ENCODE assay signal across 1 cellular context in genomic region chr4:184897807-184898388, GRCh38.
A peak's percentile ranks its signal among the peaks of the same experiment; 100 is the strongest.
TF ChIP-seq lines count a peak whose summit lies in the region.

No MANE protein-coding gene starts in this region.

TF ChIP-seq in K562, 482 proteins besides CTCF, POLR2A, EP300 and RAD21 (continued from another document):
- peak; percentile 27; the same call in 1 of the 2 replicates for TF ChIP-seq MGA (IDR thresholded peaks at IDR 0.05)
- no peak for TF ChIP-seq ETV6 (IDR thresholded peaks at IDR 0.05; ENCODE audit: borderline replicate concordance in 1 of 2, low read depth in 2 of 2, low read length in 1 of 2)
- no peak for TF ChIP-seq ETV6 (CRISPR knock-in tag; IDR thresholded peaks at IDR 0.05; ENCODE audit: borderline replicate concordance)
- TF ChIP-seq U2AF1 (optimal IDR thresholded peaks at IDR 0.05; ENCODE audit: low read depth, low read length): no peak
- no peak for TF ChIP-seq BRD4 (IDR thresholded peaks at IDR 0.05)
- TF ChIP-seq L3MBTL2 (IDR thresholded peaks at IDR 0.05): peak; percentile 22; the same call in 1 of the 2 replicates
- no peak for TF ChIP-seq MED1 (CRISPR knock-in tag; IDR thresholded peaks at IDR 0.05; ENCODE audit: borderline replicate concordance)
TF ChIP-seq in K562: peak in this region for 2.
